ENCODE assay signal across 8 cellular contexts in genomic region chr6:127464881-127465459, GRCh38.
DNase-seq lines count a peak whose midpoint lies in the region; ATAC-seq lines count a peak whose summit lies in the region.

No MANE protein-coding gene starts in this region.

- no peak overlapping the region for H3K27ac Mint-ChIP-seq in effector memory CD8-positive, alpha-beta T cell

- H3K36me3 Mint-ChIP-seq in effector memory CD8-positive, alpha-beta T cell (ENCODE audit: insufficient read depth), result no peaks in the 10 kb centered on the region

- H3K4me3 Mint-ChIP-seq in effector memory CD8-positive, alpha-beta T cell, result no peak overlapping the region

- DNase-seq in AG20443 (ENCODE audit: low spot score) (peak; percentile 78), NCI-H524 treated with DMSO at 0.1 percent for 48 hours (lab: John Stamatoyannopoulos, UW) (peak; percentile 47), midbrain (lab: John Stamatoyannopoulos, UW) (peak; percentile 74)
- DNase-seq in activated CD4-positive, alpha-beta T cell treated with anti-CD3 and anti-CD28 coated beads, Interleukin-2, amount 50 U/mL, for 24 hours (ENCODE audit: low read depth in 1 of 2, low spot score in 1 of 2), result peak; percentile 24 to 56
- peak; percentile 32 to 41 (median 34) for DNase-seq in effector memory CD8-positive, alpha-beta T cell
- peak; percentile 1 to 21 for DNase-seq in stimulated activated CD8-positive, alpha-beta memory T cell treated with anti-CD3 and anti-CD28 coated beads, Interleukin-4, amount 100 ng/mL, for 1 hour (ENCODE audit: low read depth in 2 of 2, low spot score in 1 of 2)

- H3K4me1 Mint-ChIP-seq in effector memory CD8-positive, alpha-beta T cell (ENCODE audit: low read depth in 2 of 2), result no peaks in the 10 kb centered on the region

- ATAC-seq in GM18867 (IDR thresholded peaks at IDR 0.05; ENCODE audit: unreplicated experiment) (peak; percentile 89), HG03066 (IDR thresholded peaks at IDR 0.05; ENCODE audit: low read depth, unreplicated experiment) (peak; percentile 81)
- peak; percentile 66 for ATAC-seq in effector memory CD8-positive, alpha-beta T cell (replicated peaks)

- H3K27me3 Mint-ChIP-seq in effector memory CD8-positive, alpha-beta T cell, result no peaks in the 10 kb centered on the region

- no peaks in the 10 kb centered on the region for H3K9me3 Mint-ChIP-seq in effector memory CD8-positive, alpha-beta T cell

Comparison
In these comparisons a context has a peak if more than half of its experiments do, and no peak if none do; other contexts are left out.
1. Peak in every context shown above with its lines: DNase-seq and ATAC-seq.
2. DNase-seq: peak in every context shown above with its lines; median percentile 78 in AG20443; 74 in midbrain; 47 in NCI-H524 treated with DMSO at 0.1 percent for 48 hours; 40 in activated CD4-positive, alpha-beta T cell treated with anti-CD3 and anti-CD28 coated beads, Interleukin-2, amount 50 U/mL, for 24 hours; 34 in effector memory CD8-positive, alpha-beta T cell; 11 in stimulated activated CD8-positive, alpha-beta memory T cell treated with anti-CD3 and anti-CD28 coated beads, Interleukin-4, amount 100 ng/mL, for 1 hour.